10 cellular contexts compared by ENCODE assay signal in the genomic region with DNA sequence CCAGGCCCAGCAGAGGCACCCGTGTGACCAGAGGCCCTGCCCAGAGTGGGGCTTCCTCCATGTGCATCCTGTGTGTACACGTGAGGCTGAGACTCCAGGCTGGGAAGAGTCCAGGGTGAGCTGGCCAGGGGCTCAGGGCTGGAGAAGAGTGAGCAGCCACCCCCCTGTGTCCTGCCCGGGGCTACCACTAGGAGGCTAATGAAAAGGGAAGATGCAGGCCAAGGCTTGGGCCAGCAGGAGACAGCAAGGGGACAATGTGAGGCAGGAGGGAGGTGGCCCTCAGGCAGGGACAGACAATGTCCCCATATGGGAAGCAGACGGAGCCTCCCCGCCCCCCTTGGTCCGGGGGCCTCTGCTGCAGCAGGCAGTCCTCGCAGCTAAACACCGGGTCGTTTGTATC.
DNase-seq lines count a peak whose midpoint lies in the region; TF ChIP-seq lines count a peak whose summit lies in the region.
"Had no signal": no experiment of that assay in that cellular context is flagged by ENCODE, and none has a peak within 500 bp of the region (broad histone marks: within the 10 kb centered on the region; RNA-seq: fewer than 3 reads in every experiment).

No MANE protein-coding gene starts in this region.

- no peaks in the 10 kb centered on the region for H3K9me3 ChIP-seq in OCI-LY3 (ENCODE audit: insufficient read depth, low read length)

- peak overlapping the region; percentile 51 for H3K4me2 ChIP-seq in OCI-LY3 (ENCODE audit: low read length)

- H3K9ac ChIP-seq in OCI-LY3 (ENCODE audit: low read length), result peak overlapping the region; percentile 28; the same call in 1 of the 2 replicates

- H3K79me2 ChIP-seq in OCI-LY3 (ENCODE audit: low read length), result no peaks in the 10 kb centered on the region

- peak overlapping the region; percentile 51 for H3K27ac ChIP-seq in OCI-LY3 (ENCODE audit: low read length)
- H3K27ac ChIP-seq: epithelial cell of prostate had no signal

- peak; percentile 16 for DNase-seq in stimulated activated CD4-positive, alpha-beta T cell treated with anti-CD3 and anti-CD28 coated beads, Interleukin-15, amount 100 ng/mL, for 24 hours
- DNase-seq in stimulated activated CD4-positive, alpha-beta T cell treated with anti-CD3 and anti-CD28 coated beads, Interleukin-1b, Interleukin-23, amount 100 ng/mL, for 48 hours, result no peak
- no peak for DNase-seq in fibroblast of mammary gland (ENCODE audit: low read depth)
- DNase-seq in T1000 (lab: John Stamatoyannopoulos, UW), result no peak
- no peak for DNase-seq in stimulated activated CD4-positive, alpha-beta T cell treated with anti-CD3 and anti-CD28 coated beads, Interleukin-4, amount 100 ng/mL, for 1 hour
- no peak for DNase-seq in cardiac septum (ENCODE audit: low spot score)
- DNase-seq in NCI-H345 (lab: John Stamatoyannopoulos, UW), result no peak
- DNase-seq: activated CD4-positive, alpha-beta T cell treated with anti-CD3 and anti-CD28 coated beads for 1 hour had no signal

- no peak overlapping the region for H3K4me3 ChIP-seq in OCI-LY3 (ENCODE audit: low read length)
- H3K4me3 ChIP-seq in fibroblast of mammary gland (ENCODE audit: control insufficient read depth, low read depth, low read length), result no peak overlapping the region

- no peaks in the 10 kb centered on the region for H4K20me1 ChIP-seq in OCI-LY3 (ENCODE audit: insufficient read depth, low read length)

- H3K27me3 ChIP-seq in OCI-LY3 (ENCODE audit: low read depth, low read length), result no peaks in the 10 kb centered on the region

- H2AFZ ChIP-seq in OCI-LY3 (ENCODE audit: low read depth, low read length), result peak overlapping the region; percentile 58

- peaks cover 27% of the 10 kb centered on the region for H3K4me1 ChIP-seq in OCI-LY3 (ENCODE audit: low read length)

- H3K36me3 ChIP-seq in OCI-LY3 (replicated peaks; ENCODE audit: low read depth, low read length), result no peaks in the 10 kb centered on the region

- intact Hi-C loops in cardiac septum (cut with DNase I), result no loop called here

- TF ChIP-seq CTCF in OCI-LY3 (IDR thresholded peaks at IDR 0.05; ENCODE audit: low read depth, low read length), result peak; percentile 36
- TF ChIP-seq CTCF in fibroblast of mammary gland (conservative IDR thresholded peaks at IDR 0.05; ENCODE audit: control insufficient read depth, insufficient read depth, low read depth, low read length), result peak; percentile 34
